Comparison of ENCODE assay signal across 14 cellular contexts in genomic region chr2:154452471-154452870, GRCh38.
"Had no signal": no experiment of that assay in that cellular context is flagged by ENCODE, and none has a peak within 500 bp of the region (broad histone marks: within the 10 kb centered on the region; RNA-seq: fewer than 3 reads in every experiment).

No MANE protein-coding gene starts in this region.

- H3K4me3 ChIP-seq: lung, right atrium auricular region, skin epidermis, testis had no signal

- H3K27me3 ChIP-seq: right atrium auricular region, testis had no signal

- DNase-seq: activated CD4-positive, alpha-beta T cell treated with anti-CD3 and anti-CD28 coated beads, Interleukin-2, amount 50 U/mL, for 1 hour; activated naive CD4-positive, alpha-beta T cell treated with anti-CD3 and anti-CD28 coated beads, Interleukin-2, amount 50 U/mL, for 16 hours; activated T-cell treated with anti-CD3 and anti-CD28 coated beads for 4 hours; effector memory CD8-positive, alpha-beta T cell; glutamatergic neuron; left cardiac atrium; naive thymus-derived CD4-positive, alpha-beta T cell; stimulated activated CD4-positive, alpha-beta T cell treated with anti-CD3 and anti-CD28 coated beads, Interleukin-4, amount 100 ng/mL, for 4 hours; stimulated activated naive CD8-positive, alpha-beta T cell treated with anti-CD3 and anti-CD28 coated beads, Interleukin-15, amount 100 ng/mL, for 72 hours; testis had no signal

- H3K9me3 ChIP-seq: right atrium auricular region, testis had no signal

- H3K4me1 ChIP-seq: right atrium auricular region had no signal

- ATAC-seq: effector memory CD8-positive, alpha-beta T cell; esophagus mucosa; naive thymus-derived CD4-positive, alpha-beta T cell; stimulated activated naive CD8-positive, alpha-beta T cell treated with anti-CD3 and anti-CD28 coated beads, Interleukin-15, amount 100 ng/mL, for 72 hours had no signal

- H3K36me3 ChIP-seq: right atrium auricular region had no signal

- H3K27ac ChIP-seq: right atrium auricular region, skin epidermis, testis had no signal
